In genomic region chr17:42116705-42117396, GRCh38 we compare ENCODE assay signal across 1 cellular context.
TF ChIP-seq lines count a peak whose summit lies in the region.

No MANE protein-coding gene starts in this region.

TF ChIP-seq in H1, 55 proteins besides CTCF, POLR2A, EP300 and RAD21:
- TF ChIP-seq TEAD4 (IDR thresholded peaks at IDR 0.05; ENCODE audit: low read depth, low read length) (0 out of 2 replicates have a peak, but pooled peaks have one; percentile 9), MAX (IDR thresholded peaks at IDR 0.05) (0 out of 2 replicates have a peak, but pooled peaks have one; percentile 16), SIN3A (conservative IDR thresholded peaks at IDR 0.05 in 1 of 2, IDR thresholded peaks at IDR 0.05 in 1 of 2; ENCODE audit: low read depth in 1 of 2, low read length in 2 of 2) (peak in 1 of 2 experiments; percentile 76; a peak in 1 of 4 replicates), EGR1 (IDR thresholded peaks at IDR 0.05; ENCODE audit: borderline replicate concordance, low read depth, low read length) (no peak), HDAC2 (IDR thresholded peaks at IDR 0.05; ENCODE audit: borderline replicate concordance in 1 of 2, low read depth in 2 of 2, low read length in 2 of 2) (no peak)
TF ChIP-seq in H1: peak in this region for 3.
